In genomic region chr4:7653510-7654414, GRCh38 we compare ENCODE assay signal across 15 cellular contexts.
DNase-seq lines count a peak whose midpoint lies in the region; ATAC-seq and TF ChIP-seq lines count a peak whose summit lies in the region.
"Had no signal": no experiment of that assay in that cellular context is flagged by ENCODE, and none has a peak within 500 bp of the region (broad histone marks: within the 10 kb centered on the region; RNA-seq: fewer than 3 reads in every experiment).

No MANE protein-coding gene starts in this region.

- TF ChIP-seq CTCF in CD14-positive monocyte (IDR thresholded peaks at IDR 0.05) = no peak

- intact Hi-C loops in CD14-positive monocyte (cut with micrococcal nuclease) = loop anchor here in 1 of 2 donors (10.0 kb wide), 1 partner anchor 119 kb away; no protein-coding TSS in a partner anchor

- DNase-seq in CD14-positive monocyte (ENCODE audit: low spot score) (peak; percentile 85), SK-MEL-5 (ENCODE audit: low read depth, low spot score) (peak; percentile 44), immature natural killer cell (no peak), pons (ENCODE audit: low spot score) (peak; percentile 67)
- DNase-seq: activated CD4-positive, alpha-beta T cell treated with anti-CD3 and anti-CD28 coated beads, Interleukin-2, amount 50 U/mL, for 1 hour; activated naive CD8-positive, alpha-beta T cell treated with anti-CD3 and anti-CD28 coated beads, Interleukin-2, amount 50 U/mL, for 24 hours; AML-193; DMS153; stimulated activated naive CD4-positive, alpha-beta T cell had no signal

- in situ Hi-C loops in SK-MEL-5 (cut with HindIII; ENCODE audit: low pct_unique_long_range_greater_than_20kb, low sequenced_read_pairs) = no loop called here

- peaks cover 10 to 20% of the 10 kb centered on the region in 2 donors for H3K36me3 Mint-ChIP-seq in CD14-positive monocyte
- H3K36me3 Mint-ChIP-seq in immature natural killer cell = no peaks in the 10 kb centered on the region
- H3K36me3 Mint-ChIP-seq: mesothelial cell of epicardium had no signal

- H3K4me1 Mint-ChIP-seq in CD14-positive monocyte = peaks cover 68% of the 10 kb centered on the region
- peaks cover 74 to 75% of the 10 kb centered on the region in 2 donors for H3K4me1 Mint-ChIP-seq in immature natural killer cell

- ATAC-seq in HG03175 (IDR thresholded peaks at IDR 0.05; ENCODE audit: unreplicated experiment) (no peak), HG02870 (IDR thresholded peaks at IDR 0.05; ENCODE audit: unreplicated experiment) (no peak), GM19452 (IDR thresholded peaks at IDR 0.05; ENCODE audit: unreplicated experiment) (no peak), GM18907 (IDR thresholded peaks at IDR 0.05; ENCODE audit: unreplicated experiment) (no peak)
- ATAC-seq: activated naive CD8-positive, alpha-beta T cell treated with anti-CD3 and anti-CD28 coated beads, Interleukin-2, amount 50 U/mL, for 24 hours; SK-N-SH treated with all-trans-retinoic acid at 6 μM for 48 hours had no signal

- H3K9me3 Mint-ChIP-seq in CD14-positive monocyte (peaks cover 0 to 10% (median 3%) of the 10 kb centered on the region in 7 donors), immature natural killer cell (no peaks in the 10 kb centered on the region)
- H3K9me3 Mint-ChIP-seq: activated naive CD8-positive, alpha-beta T cell treated with anti-CD3 and anti-CD28 coated beads, Interleukin-2, amount 50 U/mL, for 24 hours; mesothelial cell of epicardium had no signal

- peak overlapping the region; percentile 81 to 90 (median 82) for H3K27ac Mint-ChIP-seq in CD14-positive monocyte
- peak overlapping the region; percentile 98 to 100 (median 100) for H3K27ac Mint-ChIP-seq in immature natural killer cell
- H3K27ac Mint-ChIP-seq: activated naive CD8-positive, alpha-beta T cell treated with anti-CD3 and anti-CD28 coated beads, Interleukin-2, amount 50 U/mL, for 24 hours; mesothelial cell of epicardium had no signal

- H3K27me3 Mint-ChIP-seq in CD14-positive monocyte (ENCODE audit: low read depth in 3 of 3) (peaks cover 15 to 47% (median 32%) of the 10 kb centered on the region in 3 donors), immature natural killer cell (ENCODE audit: low read depth in 3 of 3) (peaks cover 13 to 17% (median 15%) of the 10 kb centered on the region in 3 donors)

- H3K4me3 Mint-ChIP-seq in CD14-positive monocyte = peak overlapping the region; percentile 69 to 85
- H3K4me3 Mint-ChIP-seq in immature natural killer cell = peak overlapping the region; percentile 34 to 89 (median 79)
- H3K4me3 Mint-ChIP-seq: activated naive CD8-positive, alpha-beta T cell treated with anti-CD3 and anti-CD28 coated beads, Interleukin-2, amount 50 U/mL, for 24 hours; mesothelial cell of epicardium had no signal

Comparison
In these comparisons a context has a peak if more than half of its experiments do, and no peak if none do; other contexts are left out.
1. DNase-seq: peak in CD14-positive monocyte (single experiment), SK-MEL-5 (single experiment) and pons (single experiment); none in immature natural killer cell (0 of 3).